ENCODE assay signal across 14 cellular contexts in the genomic region with DNA sequence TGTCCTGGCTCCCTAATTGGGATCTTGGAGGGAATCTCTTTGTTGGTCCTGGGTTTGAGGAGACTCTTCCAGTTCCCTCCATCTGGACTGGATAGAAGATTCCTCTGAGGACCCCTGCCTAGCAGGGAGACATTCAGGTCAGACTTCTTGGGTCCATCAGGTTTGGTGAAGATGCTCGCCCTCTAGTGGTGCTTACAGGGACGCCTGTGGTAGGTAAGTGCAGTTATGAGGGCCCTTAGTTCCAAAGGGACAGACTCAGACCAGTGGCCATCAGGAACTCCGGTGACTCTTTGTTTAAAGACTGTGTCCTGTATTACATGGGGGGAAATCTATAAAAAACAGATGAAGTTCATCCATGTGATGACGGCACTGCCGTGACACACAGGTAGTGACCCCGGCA. TPM values are rescaled to one million over a fixed set of nuclear protein-coding genes. Genes with fewer than 3 reads are reported as not detected.
DNase-seq lines count a peak whose midpoint lies in the region; FAIRE-seq and TF ChIP-seq lines count a peak whose summit lies in the region.
"Not testable (repeated sequence)": the region's sequence is repeated elsewhere in the genome, so short reads cannot be mapped to it uniquely, and the experiment has no call there.
"Had no signal": no experiment of that assay in that cellular context is flagged by ENCODE, and none has a peak within 500 bp of the region (broad histone marks: within the 10 kb centered on the region; RNA-seq: fewer than 3 reads in every experiment).

No MANE protein-coding gene starts in this region.

- H3K27me3 Mint-ChIP-seq in endodermal cell (ENCODE audit: insufficient read depth); neural progenitor cell (ENCODE audit: insufficient read depth, low read depth): not testable (repeated sequence)

- not testable (repeated sequence) for H3K4me2 ChIP-seq in neural progenitor cell

- FAIRE-seq in GM19239 (lab: Jason Lieb, UNC): peak; percentile 83
- not testable (repeated sequence) for FAIRE-seq in RCC 7860 (lab: Jason Lieb, UNC)

- not testable (repeated sequence) for H3K4me1 Mint-ChIP-seq in endodermal cell, neural progenitor cell

- H3K4me3 Mint-ChIP-seq in endodermal cell, neural progenitor cell: not testable (repeated sequence)

- TF ChIP-seq CTCF in GM10248 (IDR thresholded peaks at IDR 0.05; ENCODE audit: control extremely low read depth, extremely low read depth, low read depth, missing control alignments) (peak; percentile 15), endodermal cell (conservative IDR thresholded peaks at IDR 0.05) (peak; percentile 30)
- TF ChIP-seq CTCF in neural progenitor cell (IDR thresholded peaks at IDR 0.05): not testable (repeated sequence)

- not testable (repeated sequence) for H3K4me3 ChIP-seq in endodermal cell (ENCODE audit: low read length); neural progenitor cell

- not testable (repeated sequence) for H3K79me2 ChIP-seq in neural progenitor cell (ENCODE audit: low read depth)

- not testable (repeated sequence) for H3K9me3 ChIP-seq in endodermal cell (ENCODE audit: control insufficient read depth, low read length); neural progenitor cell (ENCODE audit: low read depth)

- WGBS in endodermal cell (ENCODE audit: insufficient coverage in 1 of 2, insufficient read length in 1 of 2), 2 experiments: no CpG with 5 or more reads among the region's 6 CpGs

- DNase-seq in GM10248 (ENCODE audit: extremely low spot score); GM19239 (ENCODE audit: insufficient read length, low spot score): not testable (repeated sequence)
- DNase-seq in NAMALWA (ENCODE audit: low spot score): peak; percentile 19
- DNase-seq in RCC 7860 (ENCODE audit: low spot score): peak; percentile 3
- DNase-seq in endodermal cell: peak; percentile 17
- peak; percentile 0 for DNase-seq in neural progenitor cell (ENCODE audit: low spot score)

- CTCF ChIA-PET in GM10248 (lab: Yijun Ruan, JAX): not testable (repeated sequence)

- H4K20me1 ChIP-seq in neural progenitor cell (ENCODE audit: low read depth): not testable (repeated sequence)

- H3K9me3 Mint-ChIP-seq in endodermal cell, neural progenitor cell: not testable (repeated sequence)

- not testable (repeated sequence) for H3K4me1 ChIP-seq in endodermal cell (ENCODE audit: control insufficient read depth, insufficient read depth, low read length); neural progenitor cell

- H3F3A ChIP-seq in neural progenitor cell (ENCODE audit: low read depth): not testable (repeated sequence)

- POLR2A ChIA-PET in GM10248 (lab: Yijun Ruan, JAX): not testable (repeated sequence)

- H3K27me3 ChIP-seq in endodermal cell (ENCODE audit: control insufficient read depth, insufficient read depth, low read length, poor library complexity, severe bottlenecking); neural progenitor cell: not testable (repeated sequence)

- not testable (repeated sequence) for H3K27ac ChIP-seq in endodermal cell (ENCODE audit: low read depth, low read length); neural progenitor cell

- not testable (repeated sequence) for H2AFZ ChIP-seq in neural progenitor cell (replicated peaks)

- not testable (repeated sequence) for H3K36me3 Mint-ChIP-seq in endodermal cell (ENCODE audit: low read depth); neural progenitor cell

- H3K27ac Mint-ChIP-seq in endodermal cell, neural progenitor cell: not testable (repeated sequence)

- not testable (repeated sequence) for H3K36me3 ChIP-seq in endodermal cell (ENCODE audit: control insufficient read depth, insufficient read depth, low read length); neural progenitor cell

- not testable (repeated sequence) for H3K9ac ChIP-seq in endodermal cell (ENCODE audit: extremely low read depth, low read length, poor library complexity, severe bottlenecking); neural progenitor cell

RNA-seq across cellular contexts. Expression of a gene that starts 7.9 kb away (rescaled TPM):
- total RNA-seq in endodermal cell: not detected
- polyA plus RNA-seq in endodermal cell (2013, experiment 1 of 2): not detected
- not detected for polyA plus RNA-seq in endodermal cell (2013, experiment 2 of 2)
- total RNA-seq in neural progenitor cell (ENCODE audit: low replicate concordance): not detected in 2 replicates
- total RNA-seq: Caco-2; CD4-positive, alpha-beta T cell; LHCN-M2; NCI-H460; SJSA1; T-helper 17 cell had no signal
- polyA plus RNA-seq: BJ, IgD-negative memory B cell had no signal

RNA-seq across cellular contexts. Expression of a gene that starts 23.0 kb away (rescaled TPM):
- total RNA-seq in endodermal cell (not detected), neural progenitor cell (ENCODE audit: low replicate concordance) (not detected in 2 replicates)
- polyA plus RNA-seq in endodermal cell (2013, experiment 1 of 2): not detected
- not detected for polyA plus RNA-seq in endodermal cell (2013, experiment 2 of 2)
- total RNA-seq: Caco-2; CD4-positive, alpha-beta T cell; LHCN-M2; NCI-H460; SJSA1; T-helper 17 cell had no signal
- polyA plus RNA-seq: BJ, IgD-negative memory B cell had no signal

RNA-seq across cellular contexts. Expression of a gene that starts 26.3 kb away (rescaled TPM):
- not detected for total RNA-seq in endodermal cell
- not detected for polyA plus RNA-seq in endodermal cell (2013, experiment 1 of 2)
- not detected for polyA plus RNA-seq in endodermal cell (2013, experiment 2 of 2)
- total RNA-seq in neural progenitor cell (ENCODE audit: low replicate concordance): not detected in 2 replicates
- total RNA-seq: CD4-positive, alpha-beta T cell; LHCN-M2; NCI-H460; SJSA1; T-helper 17 cell had no signal
- polyA plus RNA-seq: BJ, IgD-negative memory B cell had no signal

RNA-seq across cellular contexts. Expression of a gene that starts 38.4 kb away (rescaled TPM):
- total RNA-seq in endodermal cell (not detected), neural progenitor cell (ENCODE audit: low replicate concordance) (not detected in 2 replicates)
- polyA plus RNA-seq in endodermal cell (2013, experiment 1 of 2): not detected
- polyA plus RNA-seq in endodermal cell (2013, experiment 2 of 2): not detected
- total RNA-seq: Caco-2; CD4-positive, alpha-beta T cell; LHCN-M2; NCI-H460; SJSA1; T-helper 17 cell had no signal
- polyA plus RNA-seq: BJ, IgD-negative memory B cell had no signal

RNA-seq across cellular contexts. Expression of a gene that starts 51.1 kb away (rescaled TPM):
- total RNA-seq in endodermal cell: not detected
- polyA plus RNA-seq in endodermal cell (2013, experiment 1 of 2): not detected
- not detected for polyA plus RNA-seq in endodermal cell (2013, experiment 2 of 2)
- total RNA-seq in neural progenitor cell (ENCODE audit: low replicate concordance): not detected in 2 replicates
- total RNA-seq: Caco-2; CD4-positive, alpha-beta T cell; LHCN-M2; NCI-H460; SJSA1; T-helper 17 cell had no signal
- polyA plus RNA-seq: BJ, IgD-negative memory B cell had no signal
